22 cellular contexts compared by ENCODE assay signal in the genomic region with DNA sequence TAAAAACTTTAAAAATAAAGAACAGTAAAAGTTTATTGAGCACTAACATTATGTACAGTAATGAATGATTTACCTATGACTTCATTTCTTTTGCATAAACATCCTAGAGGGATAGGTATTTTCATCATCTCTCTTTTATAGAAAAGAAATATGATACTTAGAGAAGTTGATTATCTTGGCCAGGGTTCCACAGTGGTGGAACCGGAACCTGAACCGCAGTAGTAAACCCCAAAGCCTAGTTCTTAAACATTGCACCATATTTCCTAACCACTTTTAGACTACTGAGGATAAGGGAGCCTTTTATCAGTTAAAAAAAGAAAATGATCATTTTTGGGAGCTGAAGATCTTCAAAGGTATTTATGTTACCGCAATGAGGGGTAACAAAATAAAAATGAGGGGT.
A peak's percentile ranks its signal among the peaks of the same experiment; 100 is the strongest.
DNase-seq lines count a peak whose midpoint lies in the region; ATAC-seq and TF ChIP-seq lines count a peak whose summit lies in the region.
"Had no signal": no experiment of that assay in that cellular context is flagged by ENCODE, and none has a peak within 500 bp of the region (broad histone marks: within the 10 kb centered on the region; RNA-seq: fewer than 3 reads in every experiment).

No MANE protein-coding gene starts in this region.

- TF ChIP-seq CTCF in astrocyte of the cerebellum (IDR thresholded peaks at IDR 0.05; ENCODE audit: low read depth, low read length, missing control alignments) (no peak), ascending aorta (IDR thresholded peaks at IDR 0.05) (no peak)

- H3K4me3 ChIP-seq in ACC112 (ENCODE audit: low read depth, low read length) (no peak overlapping the region), astrocyte of the cerebellum (ENCODE audit: low read depth, low read length) (no peak overlapping the region), ascending aorta (no peak overlapping the region)
- H3K4me3 ChIP-seq: ovary had no signal

- peak; percentile 4 for DNase-seq in H4 (ENCODE audit: low spot score)
- peak; percentile 67 for DNase-seq in astrocyte of the cerebellum (ENCODE audit: low read depth)
- no peak for DNase-seq in left colon
- no peak for DNase-seq in T-helper 17 cell
- no peak for DNase-seq in stimulated activated CD4-positive, alpha-beta T cell treated with anti-CD3 and anti-CD28 coated beads, Interleukin-4, amount 100 ng/mL, for 4 hours
- no peak for DNase-seq in posterior vena cava (ENCODE audit: low spot score)
- DNase-seq in ascending aorta (ENCODE audit: low spot score in 2 of 2): no peak
- DNase-seq: activated CD4-positive, alpha-beta T cell treated with anti-CD3 and anti-CD28 coated beads, Interleukin-2, amount 50 U/mL, for 4 hours; anterior cingulate cortex; CD4-positive, alpha-beta memory T cell; DMS79 treated with DMSO at 0.1 percent for 48 hours; endodermal cell; foreskin fibroblast; hypothalamus; naive thymus-derived CD8-positive, alpha-beta T cell; NCI-H1417; NCI-H774; ovary; small intestine; stimulated activated CD4-positive, alpha-beta T cell treated with anti-CD3 and anti-CD28 coated beads, Interleukin-4, amount 100 ng/mL, for 24 hours had no signal

- H3K36me3 Mint-ChIP-seq in T-helper 17 cell (ENCODE audit: low read depth): no peaks in the 10 kb centered on the region
- H3K36me3 Mint-ChIP-seq: CD4-positive, alpha-beta memory T cell; memory B cell; naive thymus-derived CD8-positive, alpha-beta T cell had no signal

- H3K9me3 ChIP-seq in T-helper 17 cell (ENCODE audit: control insufficient read depth, low read length, poor library complexity, severe bottlenecking): no peaks in the 10 kb centered on the region
- no peaks in the 10 kb centered on the region for H3K9me3 ChIP-seq in ascending aorta
- H3K9me3 ChIP-seq: ovary had no signal

- H3K4me3 Mint-ChIP-seq in T-helper 17 cell: no peak overlapping the region
- H3K4me3 Mint-ChIP-seq: CD4-positive, alpha-beta memory T cell; endodermal cell; memory B cell; naive thymus-derived CD8-positive, alpha-beta T cell had no signal

- H3K79me2 ChIP-seq in ACC112 (ENCODE audit: control insufficient read depth, insufficient read depth, low read length, unreplicated experiment): no peaks in the 10 kb centered on the region

- H3K27ac ChIP-seq in ACC112 (ENCODE audit: low read depth, low read length) (0 out of 2 replicates have a peak overlapping the region, but pooled peaks have one; percentile 8), ascending aorta (no peak overlapping the region)
- H3K27ac ChIP-seq: ovary had no signal

- ATAC-seq in left colon (peak; percentile 20), T-helper 17 cell (no peak)
- ATAC-seq: naive thymus-derived CD8-positive, alpha-beta T cell had no signal

- peaks cover 22% of the 10 kb centered on the region for H3K27me3 Mint-ChIP-seq in T-helper 17 cell

- H3K4me1 ChIP-seq in ACC112 (ENCODE audit: control insufficient read depth, insufficient read depth, low read length, unreplicated experiment) (peaks cover 20% of the 10 kb centered on the region), ascending aorta (no peaks in the 10 kb centered on the region)

- no peak overlapping the region for H2AFZ ChIP-seq in ACC112 (ENCODE audit: low read length, unreplicated experiment)

- H3K27ac Mint-ChIP-seq in T-helper 17 cell: no peak overlapping the region
- H3K27ac Mint-ChIP-seq: CD4-positive, alpha-beta memory T cell; endodermal cell; memory B cell; naive thymus-derived CD8-positive, alpha-beta T cell had no signal

- H3K27me3 ChIP-seq in ACC112 (ENCODE audit: insufficient read depth, low read length) (no peaks in the 10 kb centered on the region), ascending aorta (no peaks in the 10 kb centered on the region)
- H3K27me3 ChIP-seq: ovary had no signal

- intact Hi-C loops in left colon (cut with DNase I, micrococcal nuclease) (no loop called here), posterior vena cava (cut with DNase I) (no loop called here), ascending aorta (cut with DNase I) (no loop called here)

- in situ Hi-C loops in astrocyte of the cerebellum (cut with HindIII; ENCODE audit: low sequenced_read_pairs): no loop called here

- no peaks in the 10 kb centered on the region for H3K4me1 Mint-ChIP-seq in T-helper 17 cell
- H3K4me1 Mint-ChIP-seq: CD4-positive, alpha-beta memory T cell; endodermal cell; memory B cell; naive thymus-derived CD8-positive, alpha-beta T cell had no signal

- H3K36me3 ChIP-seq in ACC112 (ENCODE audit: insufficient read depth, low read length) (no peaks in the 10 kb centered on the region), ascending aorta (no peaks in the 10 kb centered on the region)
- H3K36me3 ChIP-seq: ovary had no signal

Comparison
In these comparisons a context has a peak if more than half of its experiments do, and no peak if none do; other contexts are left out.
1. DNase-seq: peak in H4 (single experiment) and astrocyte of the cerebellum (single experiment); none in left colon (0 of 2), T-helper 17 cell (0 of 3), stimulated activated CD4-positive, alpha-beta T cell treated with anti-CD3 and anti-CD28 coated beads, Interleukin-4, amount 100 ng/mL, for 4 hours (0 of 2), posterior vena cava (single experiment) and ascending aorta (0 of 2).